Comparison of ENCODE assay signal across 15 cellular contexts in the genomic region with DNA sequence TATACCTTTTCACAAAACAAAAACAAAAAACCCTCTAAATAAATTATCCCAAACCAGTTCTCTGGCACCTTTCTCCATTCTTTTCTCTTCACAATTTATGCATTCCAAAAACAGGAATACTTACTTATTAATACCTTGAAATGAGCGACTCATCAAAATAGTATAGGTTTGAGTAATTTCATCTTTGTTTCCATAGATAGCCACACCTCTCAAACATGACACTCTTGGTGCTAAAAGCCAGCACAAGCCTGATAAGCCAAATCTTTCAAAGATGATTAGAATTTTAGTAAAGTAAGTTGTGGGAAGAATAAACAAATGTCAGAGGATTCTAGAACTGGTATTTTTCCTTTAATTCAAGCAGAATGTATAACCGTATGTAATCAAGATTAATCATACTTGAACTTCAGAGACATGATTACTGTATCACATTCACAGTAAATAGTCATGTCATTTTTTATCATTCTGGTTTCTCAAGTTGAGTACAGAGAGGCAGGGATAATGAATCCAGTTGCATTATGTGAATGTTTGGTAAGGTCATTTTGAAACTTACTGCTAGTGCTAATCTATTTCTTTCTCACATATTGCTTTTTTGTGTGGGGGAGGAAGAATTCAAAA. TPM values are rescaled to one million over a fixed set of nuclear protein-coding genes. Genes with fewer than 3 reads are reported as not detected.
DNase-seq lines count a peak whose midpoint lies in the region; ATAC-seq, FAIRE-seq and TF ChIP-seq lines count a peak whose summit lies in the region.
"Had no signal": no experiment of that assay in that cellular context is flagged by ENCODE, and none has a peak within 500 bp of the region (broad histone marks: within the 10 kb centered on the region; RNA-seq: fewer than 3 reads in every experiment).

No MANE protein-coding gene starts in this region.

- intact Hi-C loops in CD4-positive, alpha-beta memory T cell (cut with micrococcal nuclease), result no loop called here
- intact Hi-C loops in activated T-helper 1 cell treated with anti-CD3 and anti-CD28 coated beads, Interleukin-12 subunit alpha, Interleukin-12 subunit beta, Interleukin-2, Interleukin-4 antibody, amounts not matched to agents 30 ng/mL and 10 ng/mL and 1 ng/mL, durations not matched to agents 14 hours and 24 hours and 36 hours (cut with micrococcal nuclease), result loop anchor here (1.0 kb wide), 2 partner anchors 55 to 63 kb away; no protein-coding TSS in a partner anchor

- no peak for ATAC-seq in HG03139 (IDR thresholded peaks at IDR 0.05; ENCODE audit: unreplicated experiment)

- DNase-seq in CD4-positive, alpha-beta memory T cell, result no peak
- no peak for DNase-seq in GM12892 (ENCODE audit: insufficient read length)
- no peak for DNase-seq in activated T-helper 1 cell treated with anti-CD3 and anti-CD28 coated beads, Interleukin-12 subunit alpha, Interleukin-12 subunit beta, Interleukin-2, Interleukin-4 antibody, amounts not matched to agents 30 ng/mL and 10 ng/mL and 1 ng/mL, durations not matched to agents 14 hours and 24 hours and 36 hours (ENCODE audit: low spot score)
- DNase-seq in inferior parietal cortex (ENCODE audit: extremely low spot score), result no peak
- no peak for DNase-seq in hepatic stellate cell (ENCODE audit: low spot score)
- DNase-seq in KBM-7, result no peak
- DNase-seq: HFFc6, left ventricle myocardium inferior, NCI-H2171 had no signal

- H3K4me3 Mint-ChIP-seq in CD4-positive, alpha-beta memory T cell, result no peak overlapping the region
- H3K4me3 Mint-ChIP-seq in activated T-helper 1 cell treated with anti-CD3 and anti-CD28 coated beads, Interleukin-12 subunit alpha, Interleukin-12 subunit beta, Interleukin-2, Interleukin-4 antibody, amounts not matched to agents 30 ng/mL and 10 ng/mL and 1 ng/mL, durations not matched to agents 14 hours and 24 hours and 36 hours, result no peak overlapping the region
- H3K4me3 Mint-ChIP-seq: HFFc6 had no signal

- peaks cover 0 to 15% (median 0%) of the 10 kb centered on the region in 8 donors for H3K9me3 Mint-ChIP-seq in CD4-positive, alpha-beta memory T cell
- H3K9me3 Mint-ChIP-seq in activated T-helper 1 cell treated with anti-CD3 and anti-CD28 coated beads, Interleukin-12 subunit alpha, Interleukin-12 subunit beta, Interleukin-2, Interleukin-4 antibody, amounts not matched to agents 30 ng/mL and 10 ng/mL and 1 ng/mL, durations not matched to agents 14 hours and 24 hours and 36 hours, result peaks cover 6% of the 10 kb centered on the region
- H3K9me3 Mint-ChIP-seq: HFFc6 had no signal

- H3K27me3 ChIP-seq in CD4-positive, alpha-beta memory T cell (ENCODE audit: insufficient read depth, low read length), result no peaks in the 10 kb centered on the region
- H3K27me3 ChIP-seq: BLaER1 treated with 17β-estradiol and CSF1 and Interleukin-3, amounts not matched to agents 10 nM and 100 nM had no signal

- H3K4me1 ChIP-seq in CD4-positive, alpha-beta memory T cell (ENCODE audit: insufficient read depth, low read length), result no peaks in the 10 kb centered on the region
- H3K4me1 ChIP-seq: BLaER1 treated with 17β-estradiol and CSF1 and Interleukin-3, amounts not matched to agents 10 nM and 100 nM; left ventricle myocardium inferior had no signal

- TF ChIP-seq POLR2A in GM12892 (IDR thresholded peaks at IDR 0.05; ENCODE audit: low read depth, low read length), result no peak

- H3K36me3 ChIP-seq in CD4-positive, alpha-beta memory T cell (ENCODE audit: insufficient read depth, low read length), result peaks cover 26% of the 10 kb centered on the region

- peaks cover 0 to 14% (median 5%) of the 10 kb centered on the region in 4 donors for H3K4me1 Mint-ChIP-seq in CD4-positive, alpha-beta memory T cell
- H3K4me1 Mint-ChIP-seq in activated T-helper 1 cell treated with anti-CD3 and anti-CD28 coated beads, Interleukin-12 subunit alpha, Interleukin-12 subunit beta, Interleukin-2, Interleukin-4 antibody, amounts not matched to agents 30 ng/mL and 10 ng/mL and 1 ng/mL, durations not matched to agents 14 hours and 24 hours and 36 hours (ENCODE audit: low read depth), result peaks cover 18% of the 10 kb centered on the region

- no peaks in the 10 kb centered on the region for H3K27me3 Mint-ChIP-seq in CD4-positive, alpha-beta memory T cell
- H3K27me3 Mint-ChIP-seq in activated T-helper 1 cell treated with anti-CD3 and anti-CD28 coated beads, Interleukin-12 subunit alpha, Interleukin-12 subunit beta, Interleukin-2, Interleukin-4 antibody, amounts not matched to agents 30 ng/mL and 10 ng/mL and 1 ng/mL, durations not matched to agents 14 hours and 24 hours and 36 hours (ENCODE audit: insufficient read depth), result no peaks in the 10 kb centered on the region

- peak overlapping the region in 6 of 7 donors; percentile 5 to 70 (median 56) for H3K27ac Mint-ChIP-seq in CD4-positive, alpha-beta memory T cell
- H3K27ac Mint-ChIP-seq in activated T-helper 1 cell treated with anti-CD3 and anti-CD28 coated beads, Interleukin-12 subunit alpha, Interleukin-12 subunit beta, Interleukin-2, Interleukin-4 antibody, amounts not matched to agents 30 ng/mL and 10 ng/mL and 1 ng/mL, durations not matched to agents 14 hours and 24 hours and 36 hours, result peak overlapping the region; percentile 61
- H3K27ac Mint-ChIP-seq: HFFc6 had no signal

- H3K36me3 Mint-ChIP-seq in CD4-positive, alpha-beta memory T cell, result peaks cover 74 to 81% of the 10 kb centered on the region in 2 donors
- peaks cover 56% of the 10 kb centered on the region for H3K36me3 Mint-ChIP-seq in activated T-helper 1 cell treated with anti-CD3 and anti-CD28 coated beads, Interleukin-12 subunit alpha, Interleukin-12 subunit beta, Interleukin-2, Interleukin-4 antibody, amounts not matched to agents 30 ng/mL and 10 ng/mL and 1 ng/mL, durations not matched to agents 14 hours and 24 hours and 36 hours (ENCODE audit: low read depth)

- no peaks in the 10 kb centered on the region for H3K9me3 ChIP-seq in CD4-positive, alpha-beta memory T cell (ENCODE audit: control insufficient read depth in 1 of 2, low read length in 2 of 2)

- CTCF ChIA-PET in CD4-positive, alpha-beta memory T cell (lab: Charles Lee; ENCODE audit: partially characterized antibody), result no interaction called here

- in situ Hi-C loops in KBM-7 (cut with MboI; ENCODE audit: low pct_unique_long_range_greater_than_20kb, low sequenced_read_pairs), result no loop called here

- H3K27ac ChIP-seq in CD4-positive, alpha-beta memory T cell (ENCODE audit: low read depth, low read length), result no peak overlapping the region
- H3K27ac ChIP-seq: BLaER1 treated with 17β-estradiol and CSF1 and Interleukin-3, amounts not matched to agents 10 nM and 100 nM; left ventricle myocardium inferior; VCaP had no signal

- POLR2A ChIA-PET in CD4-positive, alpha-beta memory T cell (lab: Charles Lee; ENCODE audit: partially characterized antibody), result interaction anchor here (1.3 kb wide), 1 partner anchor 12 kb away, joined by 6 read pairs; a partner anchor contains a TSS

- FAIRE-seq in GM12892 (lab: Jason Lieb, UNC), result peak; percentile 48
- FAIRE-seq in islet of Langerhans (lab: Jason Lieb, UNC), result peak; percentile 53
- FAIRE-seq: endothelial cell of umbilical vein, HTR-8/SVneo had no signal

- H3K4me3 ChIP-seq in CD4-positive, alpha-beta memory T cell (ENCODE audit: low read length in 2 of 2), result no peak overlapping the region
- H3K4me3 ChIP-seq: BLaER1 treated with 17β-estradiol and CSF1 and Interleukin-3, amounts not matched to agents 10 nM and 100 nM; left ventricle myocardium inferior had no signal

RNA-seq across cellular contexts. Expression of a gene that starts 12.1 kb away (rescaled TPM):
- 10 to 100 TPM; 19.2 to 19.4 TPM for total RNA-seq in CD4-positive, alpha-beta memory T cell
- polyA plus RNA-seq in CD4-positive, alpha-beta memory T cell, result 1 to 10 TPM; 1.0 to 2.3 TPM
- 3.2 TPM for polyA plus RNA-seq in GM12892 (2012; ENCODE audit: missing spikeins)
- total RNA-seq in activated T-helper 1 cell treated with anti-CD3 and anti-CD28 coated beads, Interleukin-12 subunit alpha, Interleukin-12 subunit beta, Interleukin-2, Interleukin-4 antibody, amounts not matched to agents 30 ng/mL and 10 ng/mL and 1 ng/mL, durations not matched to agents 14 hours and 24 hours and 36 hours, result 4.3 and 5.6 TPM in 2 replicates

RNA-seq across cellular contexts. Expression of a gene that starts 44.0 kb away (rescaled TPM):
- 10 to 100 TPM; 31.1 to 32.8 TPM for total RNA-seq in CD4-positive, alpha-beta memory T cell
- 100 to 1,000 TPM in 1 of 2 donors, 10 to 100 TPM in 1; 96.6 to 136 TPM for polyA plus RNA-seq in CD4-positive, alpha-beta memory T cell
- polyA plus RNA-seq in GM12892 (2012; ENCODE audit: missing spikeins), result 202 TPM
- total RNA-seq in activated T-helper 1 cell treated with anti-CD3 and anti-CD28 coated beads, Interleukin-12 subunit alpha, Interleukin-12 subunit beta, Interleukin-2, Interleukin-4 antibody, amounts not matched to agents 30 ng/mL and 10 ng/mL and 1 ng/mL, durations not matched to agents 14 hours and 24 hours and 36 hours, result 63.7 and 70.0 TPM in 2 replicates

RNA-seq across cellular contexts. Expression of a gene that starts 44.9 kb away (rescaled TPM):
- 10 to 100 TPM; 23.4 to 25.1 TPM for total RNA-seq in CD4-positive, alpha-beta memory T cell
- polyA plus RNA-seq in CD4-positive, alpha-beta memory T cell, result 1 to 10 TPM; 5.3 to 8.9 TPM
- 75.8 TPM for polyA plus RNA-seq in GM12892 (2012; ENCODE audit: missing spikeins)
- 106 and 111 TPM in 2 replicates for total RNA-seq in activated T-helper 1 cell treated with anti-CD3 and anti-CD28 coated beads, Interleukin-12 subunit alpha, Interleukin-12 subunit beta, Interleukin-2, Interleukin-4 antibody, amounts not matched to agents 30 ng/mL and 10 ng/mL and 1 ng/mL, durations not matched to agents 14 hours and 24 hours and 36 hours
